Comparison of ENCODE assay signal across 13 cellular contexts in genomic region chr19:655691-656090, GRCh38. TPM values are rescaled to one million over a fixed set of nuclear protein-coding genes. Genes with fewer than 3 reads are reported as not detected.
A peak's percentile ranks its signal among the peaks of the same experiment; 100 is the strongest.
DNase-seq lines count a peak whose midpoint lies in the region; ATAC-seq lines count a peak whose summit lies in the region.
"Had no signal": no experiment of that assay in that cellular context is flagged by ENCODE, and none has a peak within 500 bp of the region (broad histone marks: within the 10 kb centered on the region; RNA-seq: fewer than 3 reads in every experiment).

No MANE protein-coding gene starts in this region.

- H3K27ac ChIP-seq in SJCRH30 = no peak overlapping the region
- H3K27ac ChIP-seq: breast epithelium, heart left ventricle, left lung, SK-N-MC had no signal

- H3K4me3 Mint-ChIP-seq in stimulated activated naive CD8-positive, alpha-beta T cell treated with anti-CD3 and anti-CD28 coated beads, Interleukin-15, Interleukin-2, amounts not matched to agents 100 ng/mL and 50 ng/mL, for 24 hours = no peak overlapping the region
- no peak overlapping the region for H3K4me3 Mint-ChIP-seq in stimulated activated naive CD8-positive, alpha-beta T cell treated with anti-CD3 and anti-CD28 coated beads, Interleukin-15, amount 100 ng/mL, for 72 hours

- H3K27me3 Mint-ChIP-seq in stimulated activated naive CD8-positive, alpha-beta T cell treated with anti-CD3 and anti-CD28 coated beads, Interleukin-15, Interleukin-2, amounts not matched to agents 100 ng/mL and 50 ng/mL, for 24 hours = no peaks in the 10 kb centered on the region
- H3K27me3 Mint-ChIP-seq in stimulated activated naive CD8-positive, alpha-beta T cell treated with anti-CD3 and anti-CD28 coated beads, Interleukin-15, amount 100 ng/mL, for 72 hours = no peaks in the 10 kb centered on the region

- no peak for ATAC-seq in stimulated activated naive CD8-positive, alpha-beta T cell treated with anti-CD3 and anti-CD28 coated beads, Interleukin-15, amount 100 ng/mL, for 72 hours
- ATAC-seq: activated T-cell treated with anti-CD3 and anti-CD28 coated beads, Interleukin-2, amount 50 U/mL, for 72 hours; heart left ventricle; left lung had no signal

- no peaks in the 10 kb centered on the region for H3K9me3 Mint-ChIP-seq in stimulated activated naive CD8-positive, alpha-beta T cell treated with anti-CD3 and anti-CD28 coated beads, Interleukin-15, Interleukin-2, amounts not matched to agents 100 ng/mL and 50 ng/mL, for 24 hours
- no peaks in the 10 kb centered on the region for H3K9me3 Mint-ChIP-seq in stimulated activated naive CD8-positive, alpha-beta T cell treated with anti-CD3 and anti-CD28 coated beads, Interleukin-15, amount 100 ng/mL, for 72 hours
- H3K9me3 Mint-ChIP-seq: activated T-cell treated with anti-CD3 and anti-CD28 coated beads, Interleukin-2, amount 50 U/mL, for 72 hours had no signal

- H3K36me3 ChIP-seq in SJCRH30 = peaks cover 15% of the 10 kb centered on the region; the same call in 1 of the 2 replicates
- H3K36me3 ChIP-seq: breast epithelium had no signal

- no peaks in the 10 kb centered on the region for H3K9me3 ChIP-seq in SJCRH30 (replicated peaks)
- H3K9me3 ChIP-seq: breast epithelium, heart left ventricle, left lung had no signal

- H3K36me3 Mint-ChIP-seq in stimulated activated naive CD8-positive, alpha-beta T cell treated with anti-CD3 and anti-CD28 coated beads, Interleukin-15, Interleukin-2, amounts not matched to agents 100 ng/mL and 50 ng/mL, for 24 hours (ENCODE audit: low read depth) = peaks cover 35% of the 10 kb centered on the region

- peaks cover 10% of the 10 kb centered on the region for H3K4me1 ChIP-seq in SJCRH30

- H3K4me3 ChIP-seq in SJCRH30 = no peak overlapping the region
- H3K4me3 ChIP-seq: breast epithelium, heart left ventricle, left lung, SK-N-MC had no signal

- no peaks in the 10 kb centered on the region for H3K27me3 ChIP-seq in SJCRH30
- H3K27me3 ChIP-seq: breast epithelium, heart left ventricle, left lung had no signal

- H3K27ac Mint-ChIP-seq in stimulated activated naive CD8-positive, alpha-beta T cell treated with anti-CD3 and anti-CD28 coated beads, Interleukin-15, Interleukin-2, amounts not matched to agents 100 ng/mL and 50 ng/mL, for 24 hours = peak overlapping the region; percentile 14
- peak overlapping the region in 1 of 2 donors; percentile 69 for H3K27ac Mint-ChIP-seq in stimulated activated naive CD8-positive, alpha-beta T cell treated with anti-CD3 and anti-CD28 coated beads, Interleukin-15, amount 100 ng/mL, for 72 hours

- H3K4me1 Mint-ChIP-seq in stimulated activated naive CD8-positive, alpha-beta T cell treated with anti-CD3 and anti-CD28 coated beads, Interleukin-15, Interleukin-2, amounts not matched to agents 100 ng/mL and 50 ng/mL, for 24 hours (ENCODE audit: low read depth) = peaks cover 48% of the 10 kb centered on the region
- peaks cover 58% of the 10 kb centered on the region for H3K4me1 Mint-ChIP-seq in stimulated activated naive CD8-positive, alpha-beta T cell treated with anti-CD3 and anti-CD28 coated beads, Interleukin-15, amount 100 ng/mL, for 72 hours

- no peak for DNase-seq in stimulated activated naive CD8-positive, alpha-beta T cell treated with anti-CD3 and anti-CD28 coated beads, Interleukin-15, amount 100 ng/mL, for 72 hours
- DNase-seq in NCI-H2227 (lab: John Stamatoyannopoulos, UW; ENCODE audit: unreplicated experiment) (no peak), SJCRH30 (no peak)
- DNase-seq: activated T-cell treated with anti-CD3 and anti-CD28 coated beads, Interleukin-2, amount 50 U/mL, for 72 hours; heart left ventricle; NCI-H2107; NK-92 treated with Interleukin-12 subunit alpha and Interleukin-12 subunit beta, amount 100 ng/mL, for 24 hours; occipital lobe had no signal

RNA-seq across cellular contexts. Expression of gene RNF126, which starts 7.3 kb away (rescaled TPM):
- total RNA-seq in SJCRH30 (2014; rRNA removed; shearing (Covaris generic)) = 37.6 and 38.8 TPM in 2 replicates

RNA-seq across cellular contexts. Expression of gene FGF22, which starts 16.0 kb away (rescaled TPM):
- not detected in 2 replicates for total RNA-seq in SJCRH30 (2014; rRNA removed; shearing (Covaris generic))
- total RNA-seq: activated T-cell treated with anti-CD3 and anti-CD28 coated beads, Interleukin-2, amount 50 U/mL, for 72 hours; endothelial cell of umbilical vein had no signal

RNA-seq across cellular contexts. Expression of gene FSTL3, which starts 20.5 kb away (rescaled TPM):
- total RNA-seq in SJCRH30 (2014; rRNA removed; shearing (Covaris generic)) = 6.5 and 8.0 TPM in 2 replicates

RNA-seq across cellular contexts. Expression of gene POLRMT, which starts 22.4 kb away (rescaled TPM):
- total RNA-seq in SJCRH30 (2014; rRNA removed; shearing (Covaris generic)) = 27.0 and 29.6 TPM in 2 replicates

RNA-seq across cellular contexts. Expression of gene PRSS57, which starts 39.6 kb away (rescaled TPM):
- total RNA-seq in SJCRH30 (2014; rRNA removed; shearing (Covaris generic)) = not detected in 2 replicates
- total RNA-seq: breast epithelium, endothelial cell of umbilical vein, heart left ventricle, left lung, occipital lobe had no signal
